ENCODE assay signal across 1 cellular context in genomic region chr9:70258692-70259511, GRCh38.
TF ChIP-seq lines count a peak whose summit lies in the region.

SMC5 (plus strand) TSS chr9:70258978; CDS start chr9:70259079, 101 bp downstream.

TF ChIP-seq in HepG2, 621 proteins besides CTCF, POLR2A, EP300 and RAD21 (continued from another document and continues in another):
- TF ChIP-seq ZNF407 (CRISPR knock-in tag; IDR thresholded peaks at IDR 0.05; ENCODE audit: not compliant biosample characterization) (no peak), UBTF (CRISPR knock-in tag; IDR thresholded peaks at IDR 0.05) (peak; percentile 89), GRHL1 (CRISPR knock-in tag; conservative IDR thresholded peaks at IDR 0.05) (no peak), ZSCAN29 (CRISPR knock-in tag; conservative IDR thresholded peaks at IDR 0.05) (peak; percentile 80; the same call in 1 of the 2 replicates), ZNF800 (CRISPR knock-in tag; IDR thresholded peaks at IDR 0.05) (0 out of 2 replicates have a peak, but pooled peaks have one; percentile 9), SAP130 (CRISPR knock-in tag; IDR thresholded peaks at IDR 0.05; ENCODE audit: low read depth) (peak; percentile 81), ZNF670 (CRISPR knock-in tag; IDR thresholded peaks at IDR 0.05; ENCODE audit: borderline replicate concordance) (no peak), KLF15 (CRISPR knock-in tag; IDR thresholded peaks at IDR 0.05; ENCODE audit: borderline replicate concordance) (no peak; the same call in 1 of the 2 replicates), RBM22 (optimal IDR thresholded peaks at IDR 0.05; ENCODE audit: low read length) (no peak), ZNF136 (CRISPR knock-in tag; IDR thresholded peaks at IDR 0.05; ENCODE audit: low read depth) (peak; percentile 76; the same call in 1 of the 2 replicates), ZMYM3 (CRISPR knock-in tag; IDR thresholded peaks at IDR 0.05) (no peak), DNMT1 (CRISPR knock-in tag; IDR thresholded peaks at IDR 0.05) (no peak; the same call in 1 of the 2 replicates), DNMT3B (CRISPR knock-in tag; conservative IDR thresholded peaks at IDR 0.05) (no peak), IRF1 (CRISPR knock-in tag; IDR thresholded peaks at IDR 0.05; ENCODE audit: low read depth) (no peak), SMARCC2 (IDR thresholded peaks at IDR 0.05) (no peak), AKAP8 (CRISPR knock-in tag; IDR thresholded peaks at IDR 0.05) (no peak), FOSL2 (CRISPR knock-in tag; IDR thresholded peaks at IDR 0.05) (0 out of 2 replicates have a peak, but pooled peaks have one; percentile 4), ZNF83 (CRISPR knock-in tag; IDR thresholded peaks at IDR 0.05; ENCODE audit: borderline replicate concordance) (no peak), ZNF543 (CRISPR knock-in tag; IDR thresholded peaks at IDR 0.05) (0 out of 2 replicates have a peak, but pooled peaks have one; percentile 21), RBFOX2 (IDR thresholded peaks at IDR 0.05; ENCODE audit: low read depth, low read length) (peak; percentile 99), JARID2 (CRISPR knock-in tag; IDR thresholded peaks at IDR 0.05; ENCODE audit: insufficient replicate concordance) (no peak), IRF2 (CRISPR knock-in tag; IDR thresholded peaks at IDR 0.05) (peak; percentile 37; the same call in 1 of the 2 replicates), RFX5 (IDR thresholded peaks at IDR 0.05; ENCODE audit: low read depth, low read length) (no peak), ZBTB49 (CRISPR knock-in tag; IDR thresholded peaks at IDR 0.05; ENCODE audit: borderline replicate concordance) (no peak), SALL1 (CRISPR knock-in tag; IDR thresholded peaks at IDR 0.05) (peak; percentile 86; the same call in 1 of the 2 replicates), KLF9 (CRISPR knock-in tag; IDR thresholded peaks at IDR 0.05; ENCODE audit: low read depth) (peak; percentile 40; the same call in 1 of the 2 replicates), ARID4A (CRISPR knock-in tag; IDR thresholded peaks at IDR 0.05; ENCODE audit: borderline replicate concordance) (peak; percentile 87), STAG1 (CRISPR knock-in tag; IDR thresholded peaks at IDR 0.05) (no peak), MIER2 (CRISPR knock-in tag; IDR thresholded peaks at IDR 0.05) (0 out of 2 replicates have a peak, but pooled peaks have one; percentile 11), ZNF556 (CRISPR knock-in tag; IDR thresholded peaks at IDR 0.05; ENCODE audit: borderline replicate concordance) (peak; percentile 87), HOMEZ (CRISPR knock-in tag; IDR thresholded peaks at IDR 0.05; ENCODE audit: low read depth) (0 out of 2 replicates have a peak, but pooled peaks have one; percentile 11), ZNF567 (CRISPR knock-in tag; IDR thresholded peaks at IDR 0.05; ENCODE audit: borderline replicate concordance) (no peak)
